In genomic region chr10:124291009-124291671, GRCh38 we compare ENCODE assay signal across 12 cellular contexts.
DNase-seq lines count a peak whose midpoint lies in the region; ATAC-seq and TF ChIP-seq lines count a peak whose summit lies in the region.
"Had no signal": no experiment of that assay in that cellular context is flagged by ENCODE, and none has a peak within 500 bp of the region (broad histone marks: within the 10 kb centered on the region; RNA-seq: fewer than 3 reads in every experiment).

No MANE protein-coding gene starts in this region.

- H3K27me3 ChIP-seq in suprapubic skin = no peaks in the 10 kb centered on the region

- peaks cover 16% of the 10 kb centered on the region for H3K4me1 ChIP-seq in suprapubic skin

- TF ChIP-seq POLR2A in suprapubic skin (IDR thresholded peaks at IDR 0.05) = no peak

- H3K4me1 Mint-ChIP-seq in chondrocyte (ENCODE audit: low read depth) = peaks cover 18% of the 10 kb centered on the region
- H3K4me1 Mint-ChIP-seq: central memory CD8-positive, alpha-beta T cell had no signal

- 80% methylated on average over 13 of the region's 13 CpGs for WGBS in suprapubic skin

- no peaks in the 10 kb centered on the region for H3K36me3 ChIP-seq in suprapubic skin

- H3K4me3 ChIP-seq in suprapubic skin = no peak overlapping the region

- H3K36me3 Mint-ChIP-seq in chondrocyte (ENCODE audit: low read depth) = no peaks in the 10 kb centered on the region

- H3K4me3 Mint-ChIP-seq in chondrocyte (ENCODE audit: unreplicated experiment) = no peak overlapping the region
- H3K4me3 Mint-ChIP-seq: central memory CD8-positive, alpha-beta T cell had no signal

- H3K27me3 Mint-ChIP-seq in chondrocyte (ENCODE audit: low read depth) = peaks cover 3% of the 10 kb centered on the region
- H3K27me3 Mint-ChIP-seq: central memory CD8-positive, alpha-beta T cell had no signal

- no peak for ATAC-seq in GM18909 (IDR thresholded peaks at IDR 0.05; ENCODE audit: poor library complexity, unreplicated experiment)

- H3K27ac Mint-ChIP-seq in chondrocyte (ENCODE audit: unreplicated experiment) = no peak overlapping the region

- no peaks in the 10 kb centered on the region for H3K9me3 ChIP-seq in suprapubic skin

- TF ChIP-seq CTCF in chondrocyte (IDR thresholded peaks at IDR 0.05) = no peak
- TF ChIP-seq CTCF in suprapubic skin (IDR thresholded peaks at IDR 0.05) = no peak

- no peaks in the 10 kb centered on the region for H3K9me3 Mint-ChIP-seq in chondrocyte (ENCODE audit: low read depth)
- H3K9me3 Mint-ChIP-seq: central memory CD8-positive, alpha-beta T cell had no signal

- TF ChIP-seq EP300 in suprapubic skin (IDR thresholded peaks at IDR 0.05) = no peak

- DNase-seq in NOMO-1 (lab: John Stamatoyannopoulos, UW; ENCODE audit: unreplicated experiment in 2 of 2) (peak; percentile 24 to 72), chondrocyte (ENCODE audit: low spot score) (peak; percentile 58), left kidney (ENCODE audit: low read depth, low spot score) (peak; percentile 24), suprapubic skin (ENCODE audit: low spot score in 2 of 2) (peak; percentile 54 to 76), DMS53 treated with DMSO at 0.1 percent for 48 hours (lab: John Stamatoyannopoulos, UW; ENCODE audit: unreplicated experiment) (no peak), NCI-H2029 treated with DMSO at 0.1 percent for 48 hours (lab: John Stamatoyannopoulos, UW) (no peak)
- DNase-seq: activated CD4-positive, CD25-positive, alpha-beta regulatory T cell; activated gamma-delta T cell; Calu3; NCI-H226 had no signal

- H3K27ac ChIP-seq in suprapubic skin = no peak overlapping the region

Comparison
In these comparisons a context has a peak if more than half of its experiments do, and no peak if none do; other contexts are left out.
1. DNase-seq: peak in NOMO-1 (2 of 2), chondrocyte (single experiment), left kidney (single experiment) and suprapubic skin (2 of 2); none in DMS53 treated with DMSO at 0.1 percent for 48 hours (single experiment) and NCI-H2029 treated with DMSO at 0.1 percent for 48 hours (single experiment).